In the genomic region with DNA sequence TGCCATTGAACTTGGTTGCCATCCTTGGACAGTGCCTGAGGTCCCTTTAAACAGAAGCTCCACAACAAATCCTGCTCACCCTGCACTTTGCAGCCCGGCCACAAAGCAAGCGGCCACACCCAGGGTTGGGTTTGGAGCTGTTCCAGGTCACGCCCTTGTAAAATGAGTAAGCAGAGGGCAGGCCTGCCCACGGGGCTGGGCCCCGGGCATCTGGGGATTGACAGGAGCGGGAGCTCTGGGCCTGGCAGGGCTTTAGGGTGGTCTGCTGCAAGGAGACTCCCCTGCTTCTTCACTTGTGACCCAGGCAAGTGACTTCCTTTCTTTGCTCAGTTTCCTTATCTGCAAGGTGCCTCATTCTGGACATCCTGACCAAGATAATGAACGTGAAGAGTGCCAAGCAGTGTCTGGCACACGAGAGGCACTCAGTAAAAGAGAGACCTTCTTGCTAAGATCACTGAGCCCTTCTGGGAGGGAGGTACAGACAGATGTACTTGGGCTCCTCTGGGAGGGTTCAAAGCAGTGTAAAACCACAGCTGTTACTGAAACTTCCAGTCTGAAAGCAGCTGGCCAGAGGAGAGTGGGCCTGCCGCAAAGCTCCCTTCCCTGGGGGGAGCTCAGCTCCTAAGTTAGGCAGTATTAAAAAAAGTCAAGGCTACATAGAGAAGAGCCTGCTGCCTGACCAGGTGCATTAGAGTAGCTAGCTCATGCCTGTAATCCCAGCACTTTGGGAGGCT, we compare ENCODE assay signal across 8 cellular contexts. TPM values are rescaled to one million over a fixed set of nuclear protein-coding genes. Genes with fewer than 3 reads are reported as not detected.
DNase-seq lines count a peak whose midpoint lies in the region; ATAC-seq and TF ChIP-seq lines count a peak whose summit lies in the region.

No MANE protein-coding gene starts in this region.

- H3K9ac ChIP-seq in Loucy (ENCODE audit: low read depth, low read length, poor library complexity, severe bottlenecking): peak overlapping the region; percentile 98

- WGBS in right cardiac atrium: 13% methylated on average over 9 of the region's 9 CpGs

- no peak overlapping the region for H2AFZ ChIP-seq in Loucy (ENCODE audit: low read length)

- H3K27me3 ChIP-seq in Loucy (ENCODE audit: insufficient read depth, low read length, poor library complexity, severe bottlenecking) (peaks cover 5% of the 10 kb centered on the region), SJSA1 (replicated peaks) (no peaks in the 10 kb centered on the region), right cardiac atrium (ENCODE audit: control insufficient read depth, insufficient read depth) (no peaks in the 10 kb centered on the region)

- H3K27ac ChIP-seq in SJSA1 (no peak overlapping the region), right cardiac atrium (ENCODE audit: low read length) (no peak overlapping the region)

- peak; percentile 85 for DNase-seq in COLO829 (ENCODE audit: low spot score)
- DNase-seq in SJSA1 (ENCODE audit: low read depth in 1 of 2, low spot score in 2 of 2): peak; percentile 86 to 95
- DNase-seq in activated naive CD4-positive, alpha-beta T cell treated with Interleukin-2 at 50 U/mL for 16 hours: peak; percentile 86
- peak; percentile 86 to 92 (median 92) for DNase-seq in right cardiac atrium
- DNase-seq in stimulated activated CD4-positive, alpha-beta T cell treated with anti-CD3 and anti-CD28 coated beads, Interleukin-1b, Interleukin-23, amount 100 ng/mL, for 48 hours: peak; percentile 80
- no peak for DNase-seq in pons (ENCODE audit: low spot score)

- peaks cover 6% of the 10 kb centered on the region; the same call in 1 of the 2 replicates for H3K36me3 ChIP-seq in Loucy (ENCODE audit: insufficient read depth, low read length)
- H3K36me3 ChIP-seq in SJSA1: peaks cover 4% of the 10 kb centered on the region; the same call in 1 of the 2 replicates

- peak overlapping the region; percentile 93 for H3K4me3 ChIP-seq in Loucy (ENCODE audit: low read length, poor library complexity, severe bottlenecking)
- H3K4me3 ChIP-seq in SJSA1: no peak overlapping the region
- no peak overlapping the region for H3K4me3 ChIP-seq in right cardiac atrium (ENCODE audit: low read length)

- H3K9me2 ChIP-seq in Loucy (replicated peaks; ENCODE audit: low read depth, low read length): no peaks in the 10 kb centered on the region

- peaks cover 64% of the 10 kb centered on the region for H3K79me2 ChIP-seq in Loucy (ENCODE audit: insufficient read depth, low read length)

- H3K9me3 ChIP-seq in Loucy (ENCODE audit: insufficient read depth, low read depth, low read length): no peaks in the 10 kb centered on the region
- no peaks in the 10 kb centered on the region for H3K9me3 ChIP-seq in SJSA1 (replicated peaks)
- no peaks in the 10 kb centered on the region for H3K9me3 ChIP-seq in right cardiac atrium (ENCODE audit: control insufficient read depth, low read length)

- H3F3A ChIP-seq in Loucy (ENCODE audit: low read depth): peaks cover 24% of the 10 kb centered on the region

- peak overlapping the region; percentile 95 for H3K4me2 ChIP-seq in Loucy (ENCODE audit: low read depth, low read length, poor library complexity, severe bottlenecking)

- peaks cover 26% of the 10 kb centered on the region for H4K20me1 ChIP-seq in Loucy (ENCODE audit: insufficient read depth, low read length, poor library complexity, severe bottlenecking)

- intact Hi-C loops in right cardiac atrium (cut with DNase I): no loop called here

- H3K4me1 ChIP-seq in Loucy (ENCODE audit: insufficient read depth, low read length, poor library complexity, severe bottlenecking): peaks cover 80% of the 10 kb centered on the region
- H3K4me1 ChIP-seq in SJSA1 (replicated peaks): peaks cover 41% of the 10 kb centered on the region
- H3K4me1 ChIP-seq in right cardiac atrium (ENCODE audit: control insufficient read depth, insufficient read depth, low read length): no peaks in the 10 kb centered on the region

- no peak for TF ChIP-seq CTCF in Loucy (conservative IDR thresholded peaks at IDR 0.05; ENCODE audit: low read length)

- peak; percentile 34 for ATAC-seq in GM21367 (IDR thresholded peaks at IDR 0.05; ENCODE audit: unreplicated experiment)
- peak; percentile 70 to 82 for ATAC-seq in right cardiac atrium

RNA-seq across cellular contexts. Expression of a gene that starts 2.6 kb away (rescaled TPM):
- total RNA-seq in SJSA1 (2014; rRNA removed; shearing (Covaris generic)): 7.3 and 12.3 TPM in 2 replicates
- total RNA-seq in right cardiac atrium: under 1 TPM in 3 of 4 donors, not detected in 1; 0.06 to 0.82 (median 0.40) TPM
- 0.05 TPM for polyA plus RNA-seq in right cardiac atrium

RNA-seq across cellular contexts. Expression of a gene that starts 30.9 kb away (rescaled TPM):
- 400 and 615 TPM in 2 replicates for total RNA-seq in SJSA1 (2014; rRNA removed; shearing (Covaris generic))
- 100 to 1,000 TPM; 162 to 225 (median 179) TPM for total RNA-seq in right cardiac atrium
- 208 TPM for polyA plus RNA-seq in right cardiac atrium

RNA-seq across cellular contexts. Expression of a gene that starts 44.4 kb away (rescaled TPM):
- 19.5 and 38.0 TPM in 2 replicates for total RNA-seq in SJSA1 (2014; rRNA removed; shearing (Covaris generic))
- 10 to 100 TPM; 31.4 to 45.2 (median 34.1) TPM for total RNA-seq in right cardiac atrium
- 34.2 TPM for polyA plus RNA-seq in right cardiac atrium
